1 cellular context compared by ENCODE assay signal in genomic region chr1:223143760-223144248, GRCh38.
TF ChIP-seq lines count a peak whose summit lies in the region.

No MANE protein-coding gene starts in this region.

TF ChIP-seq in K562, 482 proteins besides CTCF, POLR2A, EP300 and RAD21 (continued from another document and continues in another):
- TF ChIP-seq ZNF511 (CRISPR knock-in tag; IDR thresholded peaks at IDR 0.05) (no peak), ZHX1 (conservative IDR thresholded peaks at IDR 0.05; ENCODE audit: low read length) (no peak), HEY1 (CRISPR knock-in tag; IDR thresholded peaks at IDR 0.05; ENCODE audit: borderline replicate concordance) (no peak), ZC3H4 (CRISPR knock-in tag; IDR thresholded peaks at IDR 0.05; ENCODE audit: borderline replicate concordance) (no peak), ESRRA (IDR thresholded peaks at IDR 0.05; ENCODE audit: borderline replicate concordance, low read depth) (peak; percentile 7; the same call in 1 of the 2 replicates), TFAP4 (CRISPR knock-in tag; IDR thresholded peaks at IDR 0.05; ENCODE audit: borderline replicate concordance) (peak; percentile 91), SP2 (IDR thresholded peaks at IDR 0.05; ENCODE audit: extremely low read depth, low read depth, low read length, poor library complexity, severe bottlenecking) (no peak), MNT (conservative IDR thresholded peaks at IDR 0.05) (peak in 1 of 2 experiments; percentile 5; a peak in 1 of 4 replicates), MYBL2 (IDR thresholded peaks at IDR 0.05; ENCODE audit: low read depth) (no peak), MYBL2 (CRISPR knock-in tag; IDR thresholded peaks at IDR 0.05; ENCODE audit: borderline replicate concordance) (no peak), GMEB1 (CRISPR knock-in tag; IDR thresholded peaks at IDR 0.05) (no peak), ZBTB9 (CRISPR knock-in tag; IDR thresholded peaks at IDR 0.05) (no peak), ZEB2 (IDR thresholded peaks at IDR 0.05) (no peak), FOXM1 (IDR thresholded peaks at IDR 0.05; ENCODE audit: low read depth) (no peak), FOXM1 (CRISPR knock-in tag; IDR thresholded peaks at IDR 0.05; ENCODE audit: low read depth) (0 out of 2 replicates have a peak, but pooled peaks have one; percentile 56), DMBX1 (CRISPR knock-in tag; IDR thresholded peaks at IDR 0.05; ENCODE audit: borderline replicate concordance) (0 out of 2 replicates have a peak, but pooled peaks have one; percentile 16), ZBTB17 (CRISPR knock-in tag; IDR thresholded peaks at IDR 0.05) (0 out of 2 replicates have a peak, but pooled peaks have one; percentile 46), RFX7 (CRISPR knock-in tag; IDR thresholded peaks at IDR 0.05) (no peak), GABPA (tag; conservative IDR thresholded peaks at IDR 0.05; ENCODE audit: low read depth) (peak; percentile 26; the same call in 1 of the 2 replicates), ZBTB49 (CRISPR knock-in tag; IDR thresholded peaks at IDR 0.05; ENCODE audit: borderline replicate concordance) (no peak), KAT7 (CRISPR knock-in tag; IDR thresholded peaks at IDR 0.05; ENCODE audit: borderline replicate concordance) (no peak), NCOA6 (IDR thresholded peaks at IDR 0.05) (no peak), NEUROD1 (IDR thresholded peaks at IDR 0.05; ENCODE audit: borderline replicate concordance, low read depth, low read length, partially characterized antibody) (peak; percentile 35), FOXJ3 (CRISPR knock-in tag; IDR thresholded peaks at IDR 0.05) (no peak), TBL1XR1 (IDR thresholded peaks at IDR 0.05; ENCODE audit: low read length in 2 of 2) (peak in 1 of 2 experiments; percentile 39; a peak in 1 of 4 replicates), CBFA2T3 (IDR thresholded peaks at IDR 0.05) (peak; percentile 76), NFYB (IDR thresholded peaks at IDR 0.05; ENCODE audit: extremely low read depth, insufficient read length) (no peak), DPF2 (IDR thresholded peaks at IDR 0.05) (peak; percentile 18; the same call in 1 of the 2 replicates), ARID1B (IDR thresholded peaks at IDR 0.05) (0 out of 2 replicates have a peak, but pooled peaks have one; percentile 13), NCOA4 (IDR thresholded peaks at IDR 0.05; ENCODE audit: partially characterized antibody) (no peak), CHAMP1 (IDR thresholded peaks at IDR 0.05) (no peak), SIN3B (IDR thresholded peaks at IDR 0.05; ENCODE audit: low read depth) (no peak), CBX5 (IDR thresholded peaks at IDR 0.05; ENCODE audit: borderline replicate concordance, low read depth) (0 out of 2 replicates have a peak, but pooled peaks have one; percentile 44), ZNF398 (CRISPR knock-in tag; IDR thresholded peaks at IDR 0.05) (no peak), TCF15 (CRISPR knock-in tag; IDR thresholded peaks at IDR 0.05) (no peak), TEAD1 (CRISPR knock-in tag; IDR thresholded peaks at IDR 0.05) (no peak), FOXP4 (CRISPR knock-in tag; IDR thresholded peaks at IDR 0.05; ENCODE audit: borderline replicate concordance) (peak; percentile 80; the same call in 1 of the 2 replicates), MAFF (IDR thresholded peaks at IDR 0.05; ENCODE audit: low read length) (no peak)
